ENCODE assay signal across 8 cellular contexts in genomic region chrX:124098089-124098488, GRCh38.
DNase-seq lines count a peak whose midpoint lies in the region; ATAC-seq and TF ChIP-seq lines count a peak whose summit lies in the region.

No MANE protein-coding gene starts in this region.

- TF ChIP-seq CTCF in cardiac muscle cell (IDR thresholded peaks at IDR 0.05; ENCODE audit: low read depth, low read length) (peak; percentile 41), brain microvascular endothelial cell (IDR thresholded peaks at IDR 0.05; ENCODE audit: low read depth, low read length, missing control alignments) (peak; percentile 39)

- in situ Hi-C loops in brain microvascular endothelial cell (cut with HindIII; ENCODE audit: low pct_ligation_motif_present, low sequenced_read_pairs), result no loop called here

- H3K27me3 ChIP-seq in cardiac muscle cell (no peaks in the 10 kb centered on the region), brain microvascular endothelial cell (replicated peaks) (no peaks in the 10 kb centered on the region)

- H3K27ac ChIP-seq in cardiac muscle cell (no peak overlapping the region), brain microvascular endothelial cell (no peak overlapping the region)

- DNase-seq in cardiac muscle cell (ENCODE audit: low read depth in 1 of 2, low spot score in 1 of 2), result peak; percentile 25 to 53
- no peak for DNase-seq in left ventricle myocardium superior
- DNase-seq in NCI-H2029 (lab: John Stamatoyannopoulos, UW), result peak; percentile 6
- DNase-seq in brain microvascular endothelial cell, result no peak
- DNase-seq in medulla oblongata (ENCODE audit: extremely low spot score), result peak; percentile 7

- H3K4me1 ChIP-seq in cardiac muscle cell (ENCODE audit: low read depth), result no peaks in the 10 kb centered on the region

- H3K36me3 ChIP-seq in cardiac muscle cell (peaks cover 10% of the 10 kb centered on the region), brain microvascular endothelial cell (replicated peaks) (no peaks in the 10 kb centered on the region)

- no peaks in the 10 kb centered on the region for H3K9me3 ChIP-seq in cardiac muscle cell (ENCODE audit: low read depth)

- ATAC-seq in left ventricle myocardium superior (no peak), HG03354 (IDR thresholded peaks at IDR 0.05; ENCODE audit: poor library complexity, severe bottlenecking, unreplicated experiment) (no peak), HG03095 (IDR thresholded peaks at IDR 0.05; ENCODE audit: unreplicated experiment) (no peak), HG03045 (IDR thresholded peaks at IDR 0.05; ENCODE audit: unreplicated experiment) (no peak)

- intact Hi-C loops in left ventricle myocardium superior (cut with micrococcal nuclease), result no loop called here

- H3K4me3 ChIP-seq in cardiac muscle cell (no peak overlapping the region), brain microvascular endothelial cell (ENCODE audit: low read depth, low read length) (no peak overlapping the region)

Comparison
In these comparisons a context has a peak if more than half of its experiments do, and no peak if none do; other contexts are left out.
1. DNase-seq: peak in cardiac muscle cell (2 of 2), NCI-H2029 (single experiment) and medulla oblongata (single experiment); none in left ventricle myocardium superior (single experiment) and brain microvascular endothelial cell (single experiment).